In genomic region chr5:14871084-14871572, GRCh38 we compare ENCODE assay signal across 8 cellular contexts. TPM values are rescaled to one million over a fixed set of nuclear protein-coding genes. Genes with fewer than 3 reads are reported as not detected.
DNase-seq lines count a peak whose midpoint lies in the region; ATAC-seq and TF ChIP-seq lines count a peak whose summit lies in the region.

No MANE protein-coding gene starts in this region.

- H3K9me3 ChIP-seq in cardiac muscle cell (ENCODE audit: low read depth), result no peaks in the 10 kb centered on the region
- no peaks in the 10 kb centered on the region for H3K9me3 ChIP-seq in mucosa of descending colon

- H3K4me1 ChIP-seq in cardiac muscle cell (ENCODE audit: low read depth) (peaks cover 12% of the 10 kb centered on the region), mucosa of descending colon (ENCODE audit: low read depth) (peaks cover 18% of the 10 kb centered on the region)

- POLR2A ChIA-PET in activated B cell treated with CpG ODN at 0.5 μM for 24 hours (lab: Charles Lee), result interaction anchor here (0.7 to 2.0 kb wide), 5 partner anchors 60 to 144 kb away, joined by 3 to 21 read pairs (median 4); no protein-coding TSS in a partner anchor

- CTCF ChIA-PET in activated B cell treated with CpG ODN at 0.5 μM for 24 hours (lab: Charles Lee), result interaction anchor here (0.6 to 4.9 kb wide), 8 partner anchors 10 to 201 kb away, joined by 3 to 53 read pairs (median 4); no protein-coding TSS in a partner anchor

- H3K4me1 Mint-ChIP-seq in activated B cell treated with CpG ODN at 0.5 μM for 24 hours, result peaks cover 22% of the 10 kb centered on the region
- H3K4me1 Mint-ChIP-seq in stimulated activated naive CD8-positive, alpha-beta T cell treated with anti-CD3 and anti-CD28 coated beads, Interleukin-15, amount 100 ng/mL, for 72 hours, result peaks cover 32% of the 10 kb centered on the region

- no peak overlapping the region for H3K27ac ChIP-seq in cardiac muscle cell

- ATAC-seq in HG03159 (IDR thresholded peaks at IDR 0.05; ENCODE audit: unreplicated experiment), result peak; percentile 23
- ATAC-seq in activated B cell treated with CpG ODN at 0.5 μM for 24 hours (ENCODE audit: low read depth), result peak; percentile 5
- peak; percentile 2 for ATAC-seq in mucosa of descending colon
- ATAC-seq in stimulated activated naive CD8-positive, alpha-beta T cell treated with anti-CD3 and anti-CD28 coated beads, Interleukin-15, amount 100 ng/mL, for 72 hours, result peak; percentile 14

- H3K36me3 ChIP-seq in cardiac muscle cell, result no peaks in the 10 kb centered on the region
- no peaks in the 10 kb centered on the region for H3K36me3 ChIP-seq in mucosa of descending colon (ENCODE audit: low read depth)

- H3K27ac Mint-ChIP-seq in activated B cell treated with CpG ODN at 0.5 μM for 24 hours, result peak overlapping the region; percentile 77
- H3K27ac Mint-ChIP-seq in stimulated activated naive CD8-positive, alpha-beta T cell treated with anti-CD3 and anti-CD28 coated beads, Interleukin-15, amount 100 ng/mL, for 72 hours, result peak overlapping the region; percentile 87 to 98

- H3K27me3 Mint-ChIP-seq in activated B cell treated with CpG ODN at 0.5 μM for 24 hours, result no peaks in the 10 kb centered on the region
- H3K27me3 Mint-ChIP-seq in stimulated activated naive CD8-positive, alpha-beta T cell treated with anti-CD3 and anti-CD28 coated beads, Interleukin-15, amount 100 ng/mL, for 72 hours, result no peaks in the 10 kb centered on the region

- H3K4me3 ChIP-seq in cardiac muscle cell (peak overlapping the region; percentile 90), mucosa of descending colon (peak overlapping the region; percentile 59)

- no peaks in the 10 kb centered on the region for H3K9me3 Mint-ChIP-seq in activated B cell treated with CpG ODN at 0.5 μM for 24 hours
- no peaks in the 10 kb centered on the region for H3K9me3 Mint-ChIP-seq in stimulated activated naive CD8-positive, alpha-beta T cell treated with anti-CD3 and anti-CD28 coated beads, Interleukin-15, amount 100 ng/mL, for 72 hours

- H3K4me3 Mint-ChIP-seq in activated B cell treated with CpG ODN at 0.5 μM for 24 hours, result peak overlapping the region; percentile 86
- H3K4me3 Mint-ChIP-seq in stimulated activated naive CD8-positive, alpha-beta T cell treated with anti-CD3 and anti-CD28 coated beads, Interleukin-15, amount 100 ng/mL, for 72 hours, result peak overlapping the region; percentile 89 to 100

- TF ChIP-seq CTCF in cardiac muscle cell (IDR thresholded peaks at IDR 0.05; ENCODE audit: low read depth, low read length) (no peak), activated B cell treated with CpG ODN at 0.5 μM for 24 hours (IDR thresholded peaks at IDR 0.05) (no peak), mucosa of descending colon (IDR thresholded peaks at IDR 0.05) (no peak)

- peaks cover 29% of the 10 kb centered on the region for H3K27me3 ChIP-seq in cardiac muscle cell

- no peaks in the 10 kb centered on the region for H3K36me3 Mint-ChIP-seq in activated B cell treated with CpG ODN at 0.5 μM for 24 hours (ENCODE audit: low read depth)

- intact Hi-C loops in cardiac septum (cut with DNase I) (loop anchor here (1.0 to 5.0 kb wide), 5 partner anchors 64 to 138 kb away; no protein-coding TSS in a partner anchor), activated B cell treated with CpG ODN at 0.5 μM for 24 hours (cut with micrococcal nuclease) (loop anchor here (1.0 to 5.0 kb wide), 6 partner anchors 62 to 859 kb away; partner anchors contain the start of genes OTULIN and OTULINL), mucosa of descending colon (cut with DNase I, micrococcal nuclease) (no loop called here)

- no peak for DNase-seq in cardiac muscle cell (ENCODE audit: low read depth in 1 of 2, low spot score in 1 of 2)
- no peak for DNase-seq in cardiac septum (ENCODE audit: low spot score)
- no peak for DNase-seq in activated B cell treated with CpG ODN at 0.5 μM for 24 hours
- peak; percentile 22 for DNase-seq in dermis blood vessel endothelial cell
- DNase-seq in mucosa of descending colon, result peak; percentile 57 to 76 (median 74)
- peak; percentile 45 to 47 for DNase-seq in stimulated activated naive CD8-positive, alpha-beta T cell treated with anti-CD3 and anti-CD28 coated beads, Interleukin-15, amount 100 ng/mL, for 72 hours
- DNase-seq in amniotic stem cell (lab: John Stamatoyannopoulos, UW), result no peak

RNA-seq across cellular contexts. Expression of gene ANKH, which starts 0.5 kb away (rescaled TPM):
- 35.5 and 48.1 TPM in 2 replicates for total RNA-seq in cardiac muscle cell
- 26.6 and 58.7 TPM in 2 replicates for polyA plus RNA-seq in cardiac muscle cell
- total RNA-seq in cardiac septum, result 233 TPM
- total RNA-seq in activated B cell treated with CpG ODN at 0.5 μM for 24 hours, result 43.3 and 43.7 TPM in 2 replicates
- 21.8 and 27.9 TPM in 2 replicates for total RNA-seq in dermis blood vessel endothelial cell
- total RNA-seq in mucosa of descending colon, result 100 to 1,000 TPM in 2 of 3 donors, 10 to 100 TPM in 1; 85.4 to 177 (median 105) TPM

Comparison
In these comparisons a context has a peak if more than half of its experiments do, and no peak if none do; other contexts are left out.
1. DNase-seq: peak in dermis blood vessel endothelial cell (single experiment), mucosa of descending colon (3 of 3) and stimulated activated naive CD8-positive, alpha-beta T cell treated with anti-CD3 and anti-CD28 coated beads, Interleukin-15, amount 100 ng/mL, for 72 hours (2 of 2); none in cardiac muscle cell (0 of 2), cardiac septum (single experiment), activated B cell treated with CpG ODN at 0.5 μM for 24 hours (single experiment) and amniotic stem cell (single experiment).
2. intact Hi-C loops: an anchor here in cardiac septum (1.0 to 5.0 kb wide) and activated B cell treated with CpG ODN at 0.5 μM for 24 hours (1.0 to 5.0 kb wide); none called in mucosa of descending colon.
3. Peak in every context shown above with its lines, with median percentiles within 50 percentile points of each other: ATAC-seq.